1 cellular context compared by ENCODE assay signal in the genomic region with DNA sequence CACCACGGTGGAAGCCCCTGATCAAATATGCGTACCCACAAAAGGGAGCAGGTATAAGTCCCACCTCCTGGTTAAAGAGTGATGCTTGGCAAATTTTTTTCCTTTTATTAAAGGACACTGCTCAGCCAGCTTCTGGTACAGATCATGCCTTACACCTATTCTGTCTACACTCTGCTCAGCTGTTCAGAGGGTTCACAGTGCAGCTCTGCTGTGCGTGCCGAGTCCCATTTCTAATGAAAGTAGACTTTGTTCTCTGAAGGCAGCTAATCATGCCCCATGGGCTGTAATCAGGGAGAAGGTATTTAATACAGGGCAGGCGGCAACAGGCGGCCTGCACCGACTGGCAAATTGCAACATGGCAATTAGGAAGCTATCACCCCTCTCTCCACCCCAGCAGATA.
TF ChIP-seq lines count a peak whose summit lies in the region.

No MANE protein-coding gene starts in this region.

TF ChIP-seq in HepG2, 621 proteins besides CTCF, POLR2A, EP300 and RAD21 (continued from another document):
- TF ChIP-seq ZNF232 (CRISPR knock-in tag; IDR thresholded peaks at IDR 0.05; ENCODE audit: borderline replicate concordance) (no peak), NFYC (CRISPR knock-in tag; IDR thresholded peaks at IDR 0.05) (no peak), ARNT2 (CRISPR knock-in tag; IDR thresholded peaks at IDR 0.05; ENCODE audit: low read depth) (no peak), THYN1 (CRISPR knock-in tag; IDR thresholded peaks at IDR 0.05; ENCODE audit: borderline replicate concordance, low read depth) (no peak), HNF1B (CRISPR knock-in tag; IDR thresholded peaks at IDR 0.05) (peak; percentile 36; the same call in 1 of the 2 replicates), ZNF75D (CRISPR knock-in tag; IDR thresholded peaks at IDR 0.05; ENCODE audit: borderline replicate concordance) (no peak), ZNF761 (CRISPR knock-in tag; conservative IDR thresholded peaks at IDR 0.05) (no peak; the same call in 1 of the 2 replicates), ZXDC (CRISPR knock-in tag; IDR thresholded peaks at IDR 0.05) (no peak), PHB2 (IDR thresholded peaks at IDR 0.05; ENCODE audit: partially characterized antibody) (no peak), TFAP4 (IDR thresholded peaks at IDR 0.05; ENCODE audit: borderline replicate concordance, low read depth) (peak; percentile 99), ZNF224 (CRISPR knock-in tag; IDR thresholded peaks at IDR 0.05) (no peak), CC2D1A (CRISPR knock-in tag; IDR thresholded peaks at IDR 0.05) (no peak), RBFOX2 (IDR thresholded peaks at IDR 0.05; ENCODE audit: low read depth, low read length) (no peak), ZNF614 (CRISPR knock-in tag; IDR thresholded peaks at IDR 0.05; ENCODE audit: borderline replicate concordance) (peak; percentile 17; the same call in 1 of the 2 replicates), ZNF569 (CRISPR knock-in tag; IDR thresholded peaks at IDR 0.05; ENCODE audit: borderline replicate concordance) (no peak), MAZ (IDR thresholded peaks at IDR 0.05; ENCODE audit: borderline replicate concordance, low read depth, low read length) (no peak), MAZ (CRISPR knock-in tag; IDR thresholded peaks at IDR 0.05; ENCODE audit: low read depth) (no peak), REPIN1 (CRISPR knock-in tag; IDR thresholded peaks at IDR 0.05; ENCODE audit: borderline replicate concordance, low read depth) (no peak), PRDM10 (CRISPR knock-in tag; IDR thresholded peaks at IDR 0.05; ENCODE audit: low read depth) (no peak), ZBTB42 (CRISPR knock-in tag; IDR thresholded peaks at IDR 0.05) (no peak), ZNF547 (CRISPR knock-in tag; IDR thresholded peaks at IDR 0.05) (no peak), ESRRA (CRISPR knock-in tag; IDR thresholded peaks at IDR 0.05; ENCODE audit: low read depth) (no peak), ZKSCAN8 (CRISPR knock-in tag; IDR thresholded peaks at IDR 0.05; ENCODE audit: borderline replicate concordance) (peak; percentile 52; the same call in 1 of the 2 replicates), NR1H2 (CRISPR knock-in tag; IDR thresholded peaks at IDR 0.05; ENCODE audit: borderline replicate concordance, low read depth) (no peak), SIN3A (IDR thresholded peaks at IDR 0.05; ENCODE audit: borderline replicate concordance, low read depth, low read length) (0 out of 2 replicates have a peak, but pooled peaks have one; percentile 13), ATF1 (CRISPR knock-in tag; IDR thresholded peaks at IDR 0.05) (no peak), MXD4 (CRISPR knock-in tag; IDR thresholded peaks at IDR 0.05) (0 out of 2 replicates have a peak, but pooled peaks have one; percentile 36), MAF1 (CRISPR knock-in tag; IDR thresholded peaks at IDR 0.05; ENCODE audit: borderline replicate concordance) (no peak), ZBTB40 (IDR thresholded peaks at IDR 0.05) (no peak), ZBTB40 (CRISPR knock-in tag; IDR thresholded peaks at IDR 0.05) (no peak), ISL2 (CRISPR knock-in tag; IDR thresholded peaks at IDR 0.05) (0 out of 2 replicates have a peak, but pooled peaks have one; percentile 28), NCOR1 (IDR thresholded peaks at IDR 0.05; ENCODE audit: borderline replicate concordance, low read length) (peak; percentile 90), ZNF317 (CRISPR knock-in tag; IDR thresholded peaks at IDR 0.05) (no peak)
- TF ChIP-seq, protein P1, sequence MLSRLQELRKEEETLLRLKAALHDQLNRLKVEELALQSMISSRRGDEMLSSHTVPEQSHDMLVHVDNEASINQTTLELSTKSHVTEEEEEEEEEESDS (CRISPR knock-in tag; IDR thresholded peaks at IDR 0.05; ENCODE audit: borderline replicate concordance): no peak
